Comparison of ENCODE assay signal across 17 cellular contexts in the genomic region with DNA sequence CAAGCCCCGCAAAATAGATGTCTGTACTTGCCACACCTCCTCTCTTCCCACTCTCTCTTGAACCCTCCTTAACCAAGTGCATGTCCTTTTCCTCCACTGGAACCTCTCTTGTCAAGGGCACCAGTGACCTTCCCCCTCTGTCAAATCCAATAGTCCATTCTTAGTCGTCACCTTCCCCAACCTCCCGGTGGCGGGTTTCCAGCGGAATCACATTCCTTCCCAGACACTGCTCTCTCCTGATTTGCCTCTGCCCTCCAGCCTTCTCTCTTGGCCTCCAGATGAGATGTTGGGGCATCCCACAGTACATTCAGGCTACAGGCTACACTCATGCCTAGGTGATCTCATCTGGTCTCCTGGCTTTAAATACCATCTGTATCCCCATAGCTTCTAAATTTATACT. TPM values are rescaled to one million over a fixed set of nuclear protein-coding genes. Genes with fewer than 3 reads are reported as not detected.
DNase-seq lines count a peak whose midpoint lies in the region; ATAC-seq and TF ChIP-seq lines count a peak whose summit lies in the region.
"Had no signal": no experiment of that assay in that cellular context is flagged by ENCODE, and none has a peak within 500 bp of the region (broad histone marks: within the 10 kb centered on the region; RNA-seq: fewer than 3 reads in every experiment).

No MANE protein-coding gene starts in this region.

- no peak for DNase-seq in heart right ventricle
- DNase-seq in Right ventricle myocardium inferior (ENCODE audit: missing footprints) = no peak
- peak; percentile 42 for DNase-seq in left ventricle myocardium inferior
- DNase-seq in right cardiac atrium = no peak
- DNase-seq in spleen = peak; percentile 54
- DNase-seq in NCI-H1417 treated with DMSO at 0.1 percent for 48 hours (lab: John Stamatoyannopoulos, UW) = no peak
- no peak for DNase-seq in GM10266 (ENCODE audit: extremely low spot score)
- no peak for DNase-seq in DMS53 (lab: John Stamatoyannopoulos, UW)
- DNase-seq: C1 segment of cervical spinal cord; Calu3; CD4-positive, alpha-beta memory T cell; COR-L47; DND-41; GM23248; H9 had no signal

- peak overlapping the region in 6 of 10 donors; percentile 35 to 90 (median 74) for H3K27ac ChIP-seq in heart right ventricle
- peak overlapping the region; percentile 92 for H3K27ac ChIP-seq in left ventricle myocardium inferior (replicated peaks)
- H3K27ac ChIP-seq in right cardiac atrium (ENCODE audit: low read length) = peak overlapping the region; percentile 67
- no peak overlapping the region for H3K27ac ChIP-seq in spleen
- H3K27ac ChIP-seq: GM23248 had no signal

- no peak overlapping the region for H3K4me3 ChIP-seq in heart right ventricle
- no peak overlapping the region for H3K4me3 ChIP-seq in left ventricle myocardium inferior
- no peak overlapping the region for H3K4me3 ChIP-seq in right cardiac atrium (ENCODE audit: low read length)
- H3K4me3 ChIP-seq in spleen = no peak overlapping the region
- H3K4me3 ChIP-seq: GM12878, GM23248 had no signal

- peaks cover 0 to 57% (median 31%) of the 10 kb centered on the region in 9 donors for H3K4me1 ChIP-seq in heart right ventricle
- peaks cover 55% of the 10 kb centered on the region for H3K4me1 ChIP-seq in left ventricle myocardium inferior
- H3K4me1 ChIP-seq in right cardiac atrium (ENCODE audit: control insufficient read depth, insufficient read depth, low read length) = peaks cover 5% of the 10 kb centered on the region
- no peaks in the 10 kb centered on the region for H3K4me1 ChIP-seq in spleen

- TF ChIP-seq CTCF in heart right ventricle (IDR thresholded peaks at IDR 0.05) (no peak), left ventricle myocardium inferior (IDR thresholded peaks at IDR 0.05; ENCODE audit: borderline replicate concordance) (no peak), spleen (IDR thresholded peaks at IDR 0.05 in 8 of 11, conservative IDR thresholded peaks at IDR 0.05 in 3 of 11) (no peak), GM10266 (IDR thresholded peaks at IDR 0.05; ENCODE audit: control insufficient read depth, insufficient read depth, low read depth, missing control alignments) (no peak)

- H3K27me3 ChIP-seq in heart right ventricle (no peaks in the 10 kb centered on the region), left ventricle myocardium inferior (ENCODE audit: low read depth) (no peaks in the 10 kb centered on the region), right cardiac atrium (ENCODE audit: control insufficient read depth, insufficient read depth) (no peaks in the 10 kb centered on the region), spleen (replicated peaks in 1 of 7) (no peaks in the 10 kb centered on the region)

- H3K36me3 ChIP-seq in heart right ventricle (peaks cover 0 to 19% (median 0%) of the 10 kb centered on the region in 9 donors), left ventricle myocardium inferior (peaks cover 12% of the 10 kb centered on the region), spleen (no peaks in the 10 kb centered on the region)

- ATAC-seq in heart right ventricle (peak in 1 of 8 donors; percentile 1), Right ventricle myocardium inferior (no peak), right cardiac atrium (no peak)
- ATAC-seq: GM12878, HCT116 had no signal

- TF ChIP-seq POLR2A in spleen (IDR thresholded peaks at IDR 0.05) = no peak

- intact Hi-C loops in heart right ventricle (cut with DNase I) (no loop called here), Right ventricle myocardium inferior (cut with DNase I) (no loop called here), left ventricle myocardium inferior (cut with micrococcal nuclease) (no loop called here), right cardiac atrium (cut with DNase I) (no loop called here), spleen (cut with DNase I; ENCODE audit: low total_unique reads) (no loop called here)

- 61 to 72% methylated on average over 5 of the region's 5 CpGs for WGBS in heart right ventricle, 2 donors
- 73% methylated on average over 5 of the region's 5 CpGs for WGBS in right cardiac atrium
- 74 to 92% (median 88%) methylated on average over 5 of the region's 5 CpGs for WGBS in spleen, 5 donors

- H3K9me3 ChIP-seq in heart right ventricle (no peaks in the 10 kb centered on the region), left ventricle myocardium inferior (replicated peaks) (no peaks in the 10 kb centered on the region), right cardiac atrium (ENCODE audit: control insufficient read depth, low read length) (no peaks in the 10 kb centered on the region), spleen (no peaks in the 10 kb centered on the region)

RNA-seq across cellular contexts. Expression of gene SCN5A, which starts 31.1 kb away (rescaled TPM):
- total RNA-seq in heart right ventricle (100 to 1,000 TPM; 122 to 254 (median 182) TPM), Right ventricle myocardium inferior (163 TPM), left ventricle myocardium inferior (239 TPM), right cardiac atrium (100 to 1,000 TPM; 131 to 202 (median 142) TPM), spleen (1 to 10 TPM in 1 of 7 donors, under 1 TPM in 3, not detected in 3; 0.17 to 1.2 (median 0.48) TPM)
- polyA plus RNA-seq in heart right ventricle (10 to 100 TPM; 29.9 to 61.5 TPM), right cardiac atrium (69.0 TPM), spleen (under 1 TPM; 0.02 to 0.06 (median 0.02) TPM)
- total RNA-seq: GM12878, GM23248 had no signal
- polyA plus RNA-seq: CD4-positive, alpha-beta memory T cell; GM12878; GM23248 had no signal

Comparison
In these comparisons a context has a peak if more than half of its experiments do, and no peak if none do; other contexts are left out.
1. DNase-seq: peak in left ventricle myocardium inferior (single experiment) and spleen (single experiment); none in heart right ventricle (0 of 2), Right ventricle myocardium inferior (single experiment), right cardiac atrium (0 of 3), NCI-H1417 treated with DMSO at 0.1 percent for 48 hours (single experiment), GM10266 (single experiment) and DMS53 (single experiment).
2. H3K27ac ChIP-seq: peak in heart right ventricle (6 of 10), left ventricle myocardium inferior (single experiment) and right cardiac atrium (single experiment); none in spleen (0 of 8).
3. RNA of gene SCN5A, which starts 31.1 kb away (total RNA-seq): 239 TPM in left ventricle myocardium inferior (single experiment), 122 to 254 TPM in heart right ventricle, 163 TPM in Right ventricle myocardium inferior (single experiment) and 131 to 202 TPM in right cardiac atrium; 0.17 to 1.2 TPM in spleen; every median in the first group is over 10 times any median in the second.